ENCODE assay signal across 8 cellular contexts in the genomic region with DNA sequence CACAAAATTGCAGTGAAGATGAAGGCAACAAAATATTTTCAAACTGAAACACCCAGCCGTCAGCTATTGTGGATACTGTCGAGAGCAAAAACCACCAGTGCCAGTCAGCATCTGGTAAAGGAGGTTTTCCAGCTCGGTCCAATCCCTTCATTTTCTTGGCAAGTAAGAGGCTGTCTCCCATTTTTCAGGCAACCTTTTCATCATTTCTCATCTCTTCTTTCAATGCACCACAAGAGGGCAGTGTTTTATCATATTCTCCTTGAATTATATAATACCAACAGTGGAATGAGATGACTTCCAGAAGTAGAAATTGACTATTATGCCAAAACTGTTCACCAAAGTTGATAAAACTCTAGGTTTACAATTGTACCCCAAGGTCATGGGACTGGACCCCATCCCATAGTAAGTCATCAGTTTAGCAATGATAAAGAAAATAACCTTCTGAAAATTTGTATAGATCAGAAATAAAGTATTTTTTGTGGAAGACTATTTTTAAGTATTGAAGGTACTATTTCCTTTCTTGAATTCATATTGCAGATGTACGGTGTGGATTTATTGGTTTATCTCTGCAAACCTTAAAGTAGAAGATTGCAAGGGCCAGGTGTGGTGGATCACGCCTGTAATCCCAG. TPM values are rescaled to one million over a fixed set of nuclear protein-coding genes. Genes with fewer than 3 reads are reported as not detected.
DNase-seq lines count a peak whose midpoint lies in the region; ATAC-seq and TF ChIP-seq lines count a peak whose summit lies in the region.

No MANE protein-coding gene starts in this region.

- peaks cover 4% of the 10 kb centered on the region for H3K36me3 Mint-ChIP-seq in activated CD8-positive, alpha-beta memory T cell treated with anti-CD3 and anti-CD28 coated beads, Interleukin-2, amount 10 ng/mL, durations not matched to agents 7 days and 5 days

- DNase-seq in AG08396 (ENCODE audit: low spot score) (peak; percentile 45), GM13976 (ENCODE audit: low spot score) (peak; percentile 54), NCI-H2171 treated with DMSO at 0.1 percent for 48 hours (lab: John Stamatoyannopoulos, UW) (peak; percentile 75), Right ventricle myocardium superior (no peak), retina (peak; percentile 25)
- no peak for DNase-seq in activated CD8-positive, alpha-beta memory T cell treated with anti-CD3 and anti-CD28 coated beads, Interleukin-2, amount 10 ng/mL, durations not matched to agents 7 days and 5 days
- no peak for DNase-seq in activated CD4-positive, CD25-positive, alpha-beta regulatory T cell (lab: John Stamatoyannopoulos, UW)
- DNase-seq in activated naive CD4-positive, alpha-beta T cell treated with Interleukin-2 at 50 U/mL for 16 hours = no peak

- no peak overlapping the region for H3K4me3 Mint-ChIP-seq in activated CD8-positive, alpha-beta memory T cell treated with anti-CD3 and anti-CD28 coated beads, Interleukin-2, amount 10 ng/mL, durations not matched to agents 7 days and 5 days

- no peaks in the 10 kb centered on the region for H3K9me3 Mint-ChIP-seq in activated CD8-positive, alpha-beta memory T cell treated with anti-CD3 and anti-CD28 coated beads, Interleukin-2, amount 10 ng/mL, durations not matched to agents 7 days and 5 days (ENCODE audit: low read depth)

- peaks cover 3% of the 10 kb centered on the region for H3K4me1 Mint-ChIP-seq in activated CD8-positive, alpha-beta memory T cell treated with anti-CD3 and anti-CD28 coated beads, Interleukin-2, amount 10 ng/mL, durations not matched to agents 7 days and 5 days

- TF ChIP-seq CTCF in GM13976 (IDR thresholded peaks at IDR 0.05; ENCODE audit: borderline replicate concordance, control extremely low read depth, extremely low read depth, insufficient read depth, missing control alignments) = peak; percentile 60

- no peak overlapping the region for H3K27ac Mint-ChIP-seq in activated CD8-positive, alpha-beta memory T cell treated with anti-CD3 and anti-CD28 coated beads, Interleukin-2, amount 10 ng/mL, durations not matched to agents 7 days and 5 days

- H3K27me3 Mint-ChIP-seq in activated CD8-positive, alpha-beta memory T cell treated with anti-CD3 and anti-CD28 coated beads, Interleukin-2, amount 10 ng/mL, durations not matched to agents 7 days and 5 days = no peaks in the 10 kb centered on the region

- intact Hi-C loops in Right ventricle myocardium superior (cut with DNase I) = loop anchor here (2.0 kb wide), 1 partner anchor 45 kb away; a partner anchor contains a TSS

- CTCF ChIA-PET in activated CD8-positive, alpha-beta memory T cell treated with anti-CD3 and anti-CD28 coated beads, Interleukin-2, amount 10 ng/mL, durations not matched to agents 7 days and 5 days (lab: Charles Lee) = interaction anchor here (0.7 to 5.7 kb wide), 19 partner anchors 13 to 314 kb away, joined by 3 to 67 read pairs (median 4); a partner anchor contains a TSS

- in situ Hi-C loops in GM13976 (cut with MboI; ENCODE audit: low sequenced_read_pairs, unreplicated experiment) = no loop called here

- peak; percentile 71 for ATAC-seq in activated CD8-positive, alpha-beta memory T cell treated with anti-CD3 and anti-CD28 coated beads, Interleukin-2, amount 10 ng/mL, durations not matched to agents 7 days and 5 days
- peak; percentile 73 for ATAC-seq in Right ventricle myocardium superior (ENCODE audit: poor library complexity)

RNA-seq across cellular contexts. Expression of a gene that starts 16.8 kb away (rescaled TPM):
- total RNA-seq in activated CD8-positive, alpha-beta memory T cell treated with anti-CD3 and anti-CD28 coated beads, Interleukin-2, amount 10 ng/mL, durations not matched to agents 7 days and 5 days = 10 to 100 TPM; 22.6 to 27.2 TPM
- 45.8 TPM for total RNA-seq in Right ventricle myocardium superior

RNA-seq across cellular contexts. Expression of a gene that starts 45.2 kb away (rescaled TPM):
- 10 to 100 TPM; 61.4 to 84.2 TPM for total RNA-seq in activated CD8-positive, alpha-beta memory T cell treated with anti-CD3 and anti-CD28 coated beads, Interleukin-2, amount 10 ng/mL, durations not matched to agents 7 days and 5 days
- 15.6 TPM for total RNA-seq in Right ventricle myocardium superior

RNA-seq across cellular contexts. Expression of a gene that starts 52.6 kb away (rescaled TPM):
- total RNA-seq in activated CD8-positive, alpha-beta memory T cell treated with anti-CD3 and anti-CD28 coated beads, Interleukin-2, amount 10 ng/mL, durations not matched to agents 7 days and 5 days = 10 to 100 TPM; 56.8 to 58.8 TPM
- total RNA-seq in Right ventricle myocardium superior = 21.7 TPM

Comparison
In these comparisons a context has a peak if more than half of its experiments do, and no peak if none do; other contexts are left out.
1. DNase-seq: peak in AG08396 (single experiment), GM13976 (single experiment), NCI-H2171 treated with DMSO at 0.1 percent for 48 hours (single experiment) and retina (single experiment); none in activated CD8-positive, alpha-beta memory T cell treated with anti-CD3 and anti-CD28 coated beads, Interleukin-2, amount 10 ng/mL, durations not matched to agents 7 days and 5 days (single experiment), Right ventricle myocardium superior (single experiment), activated CD4-positive, CD25-positive, alpha-beta regulatory T cell (0 of 4) and activated naive CD4-positive, alpha-beta T cell treated with Interleukin-2 at 50 U/mL for 16 hours (single experiment).